30 cellular contexts compared by ENCODE assay signal in the genomic region with DNA sequence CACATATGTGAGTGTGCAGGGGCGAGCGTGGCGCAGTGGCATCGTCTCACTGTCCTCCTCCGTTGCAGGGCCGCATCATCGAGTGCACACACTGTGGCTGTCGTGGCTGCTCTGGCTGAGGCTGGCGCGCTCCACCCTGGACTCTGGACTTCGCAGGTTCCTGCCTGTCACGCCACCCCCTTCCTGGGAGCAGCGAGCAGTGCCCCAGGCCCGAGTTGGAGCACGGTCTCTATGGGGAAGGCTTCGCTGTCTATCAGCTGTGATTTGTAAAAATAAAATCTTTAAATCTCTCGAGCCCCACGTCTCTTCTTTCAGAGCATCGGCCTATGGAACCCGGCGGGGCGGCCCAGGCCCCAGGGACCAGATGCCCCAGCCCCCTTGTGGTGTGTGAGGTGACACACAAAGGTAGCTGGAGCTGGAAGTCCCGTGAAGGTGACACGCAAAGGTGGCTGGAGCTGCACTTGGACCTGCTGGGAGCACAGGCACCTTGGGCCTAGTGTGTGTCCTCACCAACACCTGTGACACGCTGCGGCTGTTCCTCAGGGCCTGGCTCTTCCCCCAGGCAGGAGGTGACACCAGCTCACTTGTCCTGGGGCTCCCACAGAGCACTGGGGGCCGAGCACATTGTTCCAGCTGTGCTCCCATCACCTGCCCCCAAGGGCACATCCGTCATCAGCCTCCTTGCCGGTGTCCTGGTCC. TPM values are rescaled to one million over a fixed set of nuclear protein-coding genes. Genes with fewer than 3 reads are reported as not detected.
DNase-seq lines count a peak whose midpoint lies in the region; ATAC-seq, FAIRE-seq and TF ChIP-seq lines count a peak whose summit lies in the region.
"Had no signal": no experiment of that assay in that cellular context is flagged by ENCODE, and none has a peak within 500 bp of the region (broad histone marks: within the 10 kb centered on the region; RNA-seq: fewer than 3 reads in every experiment).

No MANE protein-coding gene starts in this region.

- no peak for ATAC-seq in CD4-positive, alpha-beta T cell (ENCODE audit: poor library complexity)
- ATAC-seq in activated T-helper 17 cell treated with anti-CD3 and anti-CD28 coated beads, Interleukin-2, amount 50 U/mL, for 72 hours (replicated peaks) = no peak
- peak; percentile 28 for ATAC-seq in naive thymus-derived CD4-positive, alpha-beta T cell
- ATAC-seq: activated CD4-positive, alpha-beta T cell treated with anti-CD3 and anti-CD28 coated beads for 36 hours; foreskin keratinocyte had no signal

- no peak overlapping the region for H3K4me3 ChIP-seq in naive thymus-derived CD4-positive, alpha-beta T cell (ENCODE audit: low read length)
- H3K4me3 ChIP-seq: esophagus squamous epithelium, heart left ventricle, MG63, psoas muscle had no signal

- no peak for FAIRE-seq in GM12892 (lab: Jason Lieb, UNC)
- FAIRE-seq: astrocyte, HTR-8/SVneo, keratinocyte had no signal

- H3K27ac ChIP-seq in CD4-positive, alpha-beta T cell (ENCODE audit: low read depth, low read length) = no peak overlapping the region
- H3K27ac ChIP-seq in naive thymus-derived CD4-positive, alpha-beta T cell (ENCODE audit: low read depth, low read length) = no peak overlapping the region
- H3K27ac ChIP-seq: esophagus squamous epithelium, foreskin keratinocyte, heart left ventricle, KMS-11, neutrophil, psoas muscle had no signal

- H3K27ac Mint-ChIP-seq in CD4-positive, alpha-beta T cell = peak overlapping the region; percentile 14
- H3K27ac Mint-ChIP-seq in activated T-helper 17 cell treated with anti-CD3 and anti-CD28 coated beads, Interleukin-2, amount 50 U/mL, for 72 hours = peak overlapping the region; percentile 19
- peak overlapping the region in 1 of 9 donors; percentile 30 for H3K27ac Mint-ChIP-seq in naive thymus-derived CD4-positive, alpha-beta T cell
- H3K27ac Mint-ChIP-seq: activated CD4-positive, alpha-beta T cell treated with anti-CD3 and anti-CD28 coated beads for 36 hours; mesothelial cell of epicardium had no signal

- DNase-seq in CD4-positive, alpha-beta T cell = no peak
- no peak for DNase-seq in GM12892 (ENCODE audit: insufficient read length)
- no peak for DNase-seq in naive thymus-derived CD4-positive, alpha-beta T cell
- no peak for DNase-seq in NOMO-1 treated with DMSO at 0.1 percent for 48 hours (lab: John Stamatoyannopoulos, UW; ENCODE audit: unreplicated experiment)
- no peak for DNase-seq in stimulated activated CD4-positive, alpha-beta T cell treated with anti-CD3 and anti-CD28 coated beads, Interleukin-4, amount 100 ng/mL, for 4 hours
- no peak for DNase-seq in cortex of kidney (lab: John Stamatoyannopoulos, UW)
- DNase-seq: activated CD4-positive, alpha-beta T cell treated with anti-CD3 and anti-CD28 coated beads for 36 hours; activated effector memory CD4-positive, alpha-beta T cell treated with Interleukin-2 at 50 U/mL for 16 hours; dermis blood vessel endothelial cell; DMS79 treated with DMSO at 0.1 percent for 48 hours; esophagus squamous epithelium; foreskin keratinocyte; GF-D8; MG63; NCI-H2029 treated with DMSO at 0.1 percent for 48 hours; NCI-H526; psoas muscle; SHP77 treated with DMSO at 0.1 percent for 48 hours; stimulated activated CD4-positive, alpha-beta T cell treated with anti-CD3 and anti-CD28 coated beads, Interleukin-4, amount 100 ng/mL, for 24 hours; substantia nigra; trophoblast cell had no signal

- H3K4me1 Mint-ChIP-seq in CD4-positive, alpha-beta T cell (ENCODE audit: low read depth) = no peaks in the 10 kb centered on the region
- peaks cover 5% of the 10 kb centered on the region for H3K4me1 Mint-ChIP-seq in activated T-helper 17 cell treated with anti-CD3 and anti-CD28 coated beads, Interleukin-2, amount 50 U/mL, for 72 hours
- H3K4me1 Mint-ChIP-seq in naive thymus-derived CD4-positive, alpha-beta T cell = peaks cover 0 to 7% (median 0%) of the 10 kb centered on the region in 7 donors
- H3K4me1 Mint-ChIP-seq: CD14-positive monocyte, mesothelial cell of epicardium had no signal

- no peak for TF ChIP-seq CTCF in CD4-positive, alpha-beta T cell (IDR thresholded peaks at IDR 0.05)

- H3K36me3 ChIP-seq in naive thymus-derived CD4-positive, alpha-beta T cell (ENCODE audit: control insufficient read depth in 2 of 3, insufficient read depth in 3 of 3, low read length in 3 of 3) = peaks cover 13 to 89% (median 17%) of the 10 kb centered on the region in 3 experiments

- intact Hi-C loops in CD4-positive, alpha-beta T cell (cut with DNase I, micrococcal nuclease) = loop anchor here in 1 of 2 experiments (10.0 kb wide), 1 partner anchor 275 kb away; a partner anchor contains a TSS
- intact Hi-C loops in naive thymus-derived CD4-positive, alpha-beta T cell (cut with micrococcal nuclease) = no loop called here

- H3K9me3 ChIP-seq in CD4-positive, alpha-beta T cell (ENCODE audit: control insufficient read depth, low read length) = no peaks in the 10 kb centered on the region
- H3K9me3 ChIP-seq in naive thymus-derived CD4-positive, alpha-beta T cell (ENCODE audit: control insufficient read depth in 2 of 3, low read length in 3 of 3) = no peaks in the 10 kb centered on the region
- H3K9me3 ChIP-seq: esophagus squamous epithelium, heart left ventricle, MG63, neutrophil, psoas muscle had no signal

- no peaks in the 10 kb centered on the region for H3K9me3 Mint-ChIP-seq in CD4-positive, alpha-beta T cell
- H3K9me3 Mint-ChIP-seq in activated T-helper 17 cell treated with anti-CD3 and anti-CD28 coated beads, Interleukin-2, amount 50 U/mL, for 72 hours = no peaks in the 10 kb centered on the region
- peaks cover 0 to 1% (median 0%) of the 10 kb centered on the region in 11 donors for H3K9me3 Mint-ChIP-seq in naive thymus-derived CD4-positive, alpha-beta T cell

- no peaks in the 10 kb centered on the region for H3K27me3 Mint-ChIP-seq in CD4-positive, alpha-beta T cell
- no peaks in the 10 kb centered on the region for H3K27me3 Mint-ChIP-seq in activated T-helper 17 cell treated with anti-CD3 and anti-CD28 coated beads, Interleukin-2, amount 50 U/mL, for 72 hours
- no peaks in the 10 kb centered on the region for H3K27me3 Mint-ChIP-seq in naive thymus-derived CD4-positive, alpha-beta T cell
- H3K27me3 Mint-ChIP-seq: activated CD4-positive, alpha-beta T cell treated with anti-CD3 and anti-CD28 coated beads for 36 hours had no signal

- POLR2A ChIA-PET in CD4-positive, alpha-beta T cell (lab: Charles Lee) = interaction anchor here (1.0 to 1.6 kb wide), 2 partner anchors 10 to 11 kb away, joined by 4 read pairs; a partner anchor contains a TSS
- POLR2A ChIA-PET in naive thymus-derived CD4-positive, alpha-beta T cell (lab: Charles Lee) = interaction anchor here (1.4 kb wide), 1 partner anchor 11 kb away, joined by 5 read pairs; a partner anchor contains a TSS

- no peak overlapping the region for H3K4me3 Mint-ChIP-seq in CD4-positive, alpha-beta T cell
- no peak overlapping the region for H3K4me3 Mint-ChIP-seq in activated T-helper 17 cell treated with anti-CD3 and anti-CD28 coated beads, Interleukin-2, amount 50 U/mL, for 72 hours
- H3K4me3 Mint-ChIP-seq in naive thymus-derived CD4-positive, alpha-beta T cell = no peak overlapping the region
- H3K4me3 Mint-ChIP-seq: activated CD4-positive, alpha-beta T cell treated with anti-CD3 and anti-CD28 coated beads for 36 hours; CD14-positive monocyte; mesothelial cell of epicardium had no signal

- H3K36me3 Mint-ChIP-seq in CD4-positive, alpha-beta T cell (ENCODE audit: low read depth) = peaks cover 89% of the 10 kb centered on the region
- H3K36me3 Mint-ChIP-seq in activated T-helper 17 cell treated with anti-CD3 and anti-CD28 coated beads, Interleukin-2, amount 50 U/mL, for 72 hours (ENCODE audit: low read depth) = peaks cover 85% of the 10 kb centered on the region
- peaks cover 7 to 36% (median 15%) of the 10 kb centered on the region in 5 donors for H3K36me3 Mint-ChIP-seq in naive thymus-derived CD4-positive, alpha-beta T cell

- CTCF ChIA-PET in CD4-positive, alpha-beta T cell (lab: Charles Lee) = no interaction called here
- CTCF ChIA-PET in naive thymus-derived CD4-positive, alpha-beta T cell (lab: Charles Lee) = interaction anchor here (1.4 kb wide), 1 partner anchor 54 kb away, joined by 4 read pairs; no protein-coding TSS in a partner anchor

- H3K27me3 ChIP-seq in CD4-positive, alpha-beta T cell (ENCODE audit: control insufficient read depth, insufficient read depth, low read length) = no peaks in the 10 kb centered on the region
- no peaks in the 10 kb centered on the region for H3K27me3 ChIP-seq in naive thymus-derived CD4-positive, alpha-beta T cell (ENCODE audit: control insufficient read depth in 2 of 2, insufficient read depth in 2 of 2, low read length in 2 of 2)
- H3K27me3 ChIP-seq: esophagus squamous epithelium, foreskin keratinocyte, heart left ventricle, MG63, neutrophil had no signal

- TF ChIP-seq POLR2A in GM12892 (IDR thresholded peaks at IDR 0.05; ENCODE audit: low read depth, low read length) = peak; percentile 34; the same call in 1 of the 2 replicates

- H3K4me1 ChIP-seq in naive thymus-derived CD4-positive, alpha-beta T cell (ENCODE audit: control insufficient read depth in 2 of 2, insufficient read depth in 2 of 2, low read length in 2 of 2) = no peaks in the 10 kb centered on the region
- H3K4me1 ChIP-seq: foreskin keratinocyte, heart left ventricle, psoas muscle had no signal

RNA-seq across cellular contexts. Expression of a gene that starts 10.7 kb away (rescaled TPM):
- 100 to 1,000 TPM; 147 to 153 TPM for total RNA-seq in CD4-positive, alpha-beta T cell
- 130 TPM for polyA plus RNA-seq in GM12892 (2012; ENCODE audit: missing spikeins)
- 100 to 1,000 TPM in 1 of 2 donors, 10 to 100 TPM in 1; 96.1 to 138 TPM for total RNA-seq in activated T-helper 17 cell treated with anti-CD3 and anti-CD28 coated beads, Interleukin-2, amount 50 U/mL, for 72 hours
- 100 to 1,000 TPM in 2 of 5 experiments, 10 to 100 TPM in 3; 55.2 to 134 (median 83.9) TPM for total RNA-seq in naive thymus-derived CD4-positive, alpha-beta T cell
- 100 to 1,000 TPM; 148 to 173 TPM for polyA plus RNA-seq in naive thymus-derived CD4-positive, alpha-beta T cell

RNA-seq across cellular contexts. Expression of a gene that starts 11.1 kb away (rescaled TPM):
- total RNA-seq in CD4-positive, alpha-beta T cell = 10 to 100 TPM; 35.0 to 38.0 TPM
- polyA plus RNA-seq in GM12892 (2012; ENCODE audit: missing spikeins) = 108 TPM
- 100 to 1,000 TPM in 1 of 2 donors, 10 to 100 TPM in 1; 73.7 to 129 TPM for total RNA-seq in activated T-helper 17 cell treated with anti-CD3 and anti-CD28 coated beads, Interleukin-2, amount 50 U/mL, for 72 hours
- total RNA-seq in naive thymus-derived CD4-positive, alpha-beta T cell = 100 to 1,000 TPM in 1 of 5 experiments, 10 to 100 TPM in 4; 42.8 to 104 (median 64.0) TPM
- polyA plus RNA-seq in naive thymus-derived CD4-positive, alpha-beta T cell = 10 to 100 TPM; 38.4 to 41.2 TPM

RNA-seq across cellular contexts. Expression of a gene that starts 19.1 kb away (rescaled TPM):
- total RNA-seq in CD4-positive, alpha-beta T cell = 1 to 10 TPM; 4.8 to 5.3 TPM
- polyA plus RNA-seq in GM12892 (2012; ENCODE audit: missing spikeins) = 3.1 TPM
- total RNA-seq in activated T-helper 17 cell treated with anti-CD3 and anti-CD28 coated beads, Interleukin-2, amount 50 U/mL, for 72 hours = 1 to 10 TPM; 4.3 to 5.4 TPM
- 10 to 100 TPM in 2 of 5 experiments, 1 to 10 TPM in 3; 4.0 to 10.8 (median 8.8) TPM for total RNA-seq in naive thymus-derived CD4-positive, alpha-beta T cell
- 1 to 10 TPM; 3.7 to 4.2 TPM for polyA plus RNA-seq in naive thymus-derived CD4-positive, alpha-beta T cell

RNA-seq across cellular contexts. Expression of a gene that starts 19.3 kb away (rescaled TPM):
- total RNA-seq in CD4-positive, alpha-beta T cell = 10 to 100 TPM; 28.1 to 31.7 TPM
- polyA plus RNA-seq in GM12892 (2012; ENCODE audit: missing spikeins) = 34.0 TPM
- 10 to 100 TPM; 36.8 to 38.9 TPM for total RNA-seq in activated T-helper 17 cell treated with anti-CD3 and anti-CD28 coated beads, Interleukin-2, amount 50 U/mL, for 72 hours
- total RNA-seq in naive thymus-derived CD4-positive, alpha-beta T cell = 10 to 100 TPM; 36.3 to 69.4 (median 45.7) TPM
- 10 to 100 TPM; 22.4 to 28.3 TPM for polyA plus RNA-seq in naive thymus-derived CD4-positive, alpha-beta T cell

RNA-seq across cellular contexts. Expression of a gene that starts 44.9 kb away (rescaled TPM):
- total RNA-seq in CD4-positive, alpha-beta T cell = 10 to 100 TPM; 58.8 to 66.6 TPM
- 230 TPM for polyA plus RNA-seq in GM12892 (2012; ENCODE audit: missing spikeins)
- 100 to 1,000 TPM; 223 to 410 TPM for total RNA-seq in activated T-helper 17 cell treated with anti-CD3 and anti-CD28 coated beads, Interleukin-2, amount 50 U/mL, for 72 hours
- total RNA-seq in naive thymus-derived CD4-positive, alpha-beta T cell = 100 to 1,000 TPM in 4 of 5 experiments, 10 to 100 TPM in 1; 88.1 to 364 (median 141) TPM
- polyA plus RNA-seq in naive thymus-derived CD4-positive, alpha-beta T cell = 100 to 1,000 TPM; 379 to 575 TPM
